Comparison of ENCODE assay signal across 13 cellular contexts in the genomic region with DNA sequence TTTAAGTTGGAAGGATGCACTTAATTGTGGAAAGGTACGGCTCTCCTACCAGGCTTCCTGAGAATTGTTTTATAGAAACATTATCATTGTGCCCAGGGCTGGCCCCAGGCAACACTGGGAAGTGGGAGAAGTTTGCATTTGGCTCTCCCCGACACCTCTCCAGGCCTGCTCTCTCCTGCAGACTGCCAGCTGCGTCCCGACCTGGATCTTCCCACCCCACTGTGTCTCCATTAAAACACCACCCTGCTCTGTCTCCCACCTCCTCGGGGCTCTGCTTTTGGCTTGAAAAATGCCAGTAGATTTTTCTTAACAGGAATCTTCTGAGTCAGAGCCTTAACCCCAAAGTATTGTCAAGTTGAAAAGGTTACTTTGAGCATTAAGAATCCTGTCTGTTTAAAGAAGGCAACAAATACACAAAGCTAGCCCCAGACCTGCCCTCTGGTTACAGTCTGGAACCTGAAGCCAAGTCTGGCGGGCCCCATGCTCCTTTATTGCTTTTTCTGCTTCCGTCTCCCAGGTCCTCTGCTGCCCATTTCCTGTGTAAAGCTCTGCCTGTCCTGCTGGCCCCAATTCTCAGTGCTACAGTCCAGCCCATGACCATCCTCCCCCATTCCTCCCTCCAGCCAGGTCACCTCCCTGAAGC.
DNase-seq lines count a peak whose midpoint lies in the region; ATAC-seq and TF ChIP-seq lines count a peak whose summit lies in the region.
"Had no signal": no experiment of that assay in that cellular context is flagged by ENCODE, and none has a peak within 500 bp of the region (broad histone marks: within the 10 kb centered on the region; RNA-seq: fewer than 3 reads in every experiment).

No MANE protein-coding gene starts in this region.

- H2BK5ac ChIP-seq in mesenchymal stem cell (ENCODE audit: low read depth, low read length, poor library complexity, severe bottlenecking) (no peak overlapping the region), trophoblast cell (ENCODE audit: low read depth, low read length, poor library complexity) (peak overlapping the region; percentile 89)

- H3K9ac ChIP-seq in HUES6 (ENCODE audit: low read length) (peak overlapping the region; percentile 9), mesenchymal stem cell (ENCODE audit: low read length) (no peak overlapping the region), trophoblast cell (ENCODE audit: low read length) (no peak overlapping the region)

- H4K91ac ChIP-seq in mesenchymal stem cell (ENCODE audit: low read length) (peak overlapping the region; percentile 41), trophoblast cell (ENCODE audit: low read depth, low read length) (peak overlapping the region; percentile 94)

- no peaks in the 10 kb centered on the region for H3K36me3 Mint-ChIP-seq in chondrocyte (ENCODE audit: low read depth)
- no peaks in the 10 kb centered on the region for H3K36me3 Mint-ChIP-seq in activated CD8-positive, alpha-beta T cell treated with anti-CD3 and anti-CD28 coated beads, Interleukin-2, amount 10 ng/mL, durations not matched to agents 7 days and 5 days (ENCODE audit: low read depth)

- H3K79me2 ChIP-seq in trophoblast cell (ENCODE audit: control insufficient read depth, insufficient read depth, low read length, poor library complexity) = no peaks in the 10 kb centered on the region

- H3K4me2 ChIP-seq in mesenchymal stem cell (ENCODE audit: low read length, poor library complexity, severe bottlenecking) = no peak overlapping the region
- no peak overlapping the region for H3K4me2 ChIP-seq in trophoblast cell (ENCODE audit: low read length)
- H3K4me2 ChIP-seq: A549 had no signal

- no peak for ATAC-seq in activated CD8-positive, alpha-beta T cell treated with anti-CD3 and anti-CD28 coated beads, Interleukin-2, amount 10 ng/mL, durations not matched to agents 7 days and 5 days
- no peak for ATAC-seq in HG03139 (IDR thresholded peaks at IDR 0.05; ENCODE audit: unreplicated experiment)
- no peak for ATAC-seq in GM19324 (IDR thresholded peaks at IDR 0.05; ENCODE audit: low FRiP score, unreplicated experiment)

- H3K27me3 Mint-ChIP-seq in chondrocyte (ENCODE audit: low read depth) = no peaks in the 10 kb centered on the region
- no peaks in the 10 kb centered on the region for H3K27me3 Mint-ChIP-seq in activated CD8-positive, alpha-beta T cell treated with anti-CD3 and anti-CD28 coated beads, Interleukin-2, amount 10 ng/mL, durations not matched to agents 7 days and 5 days (ENCODE audit: low read depth)

- H3K27me3 ChIP-seq in HUES6 (ENCODE audit: control insufficient read depth, insufficient read depth, low read length) (no peaks in the 10 kb centered on the region), mesenchymal stem cell (ENCODE audit: control insufficient read depth in 1 of 2, insufficient read depth in 1 of 2, low read length in 2 of 2) (peaks cover 0 to 5% of the 10 kb centered on the region in 2 experiments), trophoblast cell (ENCODE audit: insufficient read depth, low read length) (no peaks in the 10 kb centered on the region)

- H2AFZ ChIP-seq in mesenchymal stem cell (ENCODE audit: low read depth, low read length) (peak overlapping the region; percentile 1), trophoblast cell (ENCODE audit: insufficient read depth, low read length, poor library complexity) (no peak overlapping the region)

- no peak overlapping the region for H4K12ac ChIP-seq in trophoblast cell (ENCODE audit: low read depth, low read length)

- H3K9me3 ChIP-seq in HUES6 (ENCODE audit: control insufficient read depth, insufficient read depth, low read depth, low read length) = no peaks in the 10 kb centered on the region
- no peaks in the 10 kb centered on the region for H3K9me3 ChIP-seq in mesenchymal stem cell (ENCODE audit: control insufficient read depth, low read length)
- no peaks in the 10 kb centered on the region for H3K9me3 ChIP-seq in trophoblast cell (ENCODE audit: insufficient read depth, low read depth, low read length)
- H3K9me3 ChIP-seq: A549 had no signal

- no peak overlapping the region for H2AK5ac ChIP-seq in mesenchymal stem cell (ENCODE audit: low read length, severe bottlenecking)
- H2AK5ac ChIP-seq in trophoblast cell (ENCODE audit: low read length) = peak overlapping the region; percentile 24

- CTCF ChIA-PET in activated CD8-positive, alpha-beta T cell treated with anti-CD3 and anti-CD28 coated beads, Interleukin-2, amount 10 ng/mL, durations not matched to agents 7 days and 5 days (lab: Charles Lee) = no interaction called here

- H3K4me3 ChIP-seq in HUES6 (ENCODE audit: low read depth, low read length) (no peak overlapping the region), mesenchymal stem cell (ENCODE audit: insufficient read depth in 1 of 2, low read depth in 1 of 2, low read length in 2 of 2) (no peak overlapping the region), trophoblast cell (ENCODE audit: low read depth, low read length) (no peak overlapping the region)
- H3K4me3 ChIP-seq: A549 had no signal

- H3K9me3 Mint-ChIP-seq in chondrocyte (ENCODE audit: low read depth) = peaks cover 7% of the 10 kb centered on the region
- no peaks in the 10 kb centered on the region for H3K9me3 Mint-ChIP-seq in activated CD8-positive, alpha-beta T cell treated with anti-CD3 and anti-CD28 coated beads, Interleukin-2, amount 10 ng/mL, durations not matched to agents 7 days and 5 days (ENCODE audit: insufficient read depth)

- H3K79me1 ChIP-seq in mesenchymal stem cell (replicated peaks; ENCODE audit: low read length, poor library complexity, severe bottlenecking) (no peaks in the 10 kb centered on the region), trophoblast cell (ENCODE audit: low read length) (peaks cover 11% of the 10 kb centered on the region)

- peak overlapping the region; percentile 57 to 88 for H2BK12ac ChIP-seq in mesenchymal stem cell (ENCODE audit: low read length in 2 of 2)
- peak overlapping the region; percentile 61 for H2BK12ac ChIP-seq in trophoblast cell (ENCODE audit: low read length)

- H3K4me3 Mint-ChIP-seq in chondrocyte (ENCODE audit: unreplicated experiment) = no peak overlapping the region
- H3K4me3 Mint-ChIP-seq in activated CD8-positive, alpha-beta T cell treated with anti-CD3 and anti-CD28 coated beads, Interleukin-2, amount 10 ng/mL, durations not matched to agents 7 days and 5 days = no peak overlapping the region

- H3K27ac ChIP-seq in HUES6 (ENCODE audit: low read depth, low read length) (no peak overlapping the region), mesenchymal stem cell (ENCODE audit: low read length, poor library complexity, severe bottlenecking) (no peak overlapping the region), trophoblast cell (ENCODE audit: low read depth, low read length) (peak overlapping the region; percentile 86)
- H3K27ac ChIP-seq: A549 had no signal

- H3K27ac Mint-ChIP-seq in chondrocyte (ENCODE audit: unreplicated experiment) = peak overlapping the region; percentile 4
- H3K27ac Mint-ChIP-seq in activated CD8-positive, alpha-beta T cell treated with anti-CD3 and anti-CD28 coated beads, Interleukin-2, amount 10 ng/mL, durations not matched to agents 7 days and 5 days = no peak overlapping the region

- H3K14ac ChIP-seq in mesenchymal stem cell (ENCODE audit: low read length in 2 of 2) (no peak overlapping the region), trophoblast cell (ENCODE audit: low read length) (peak overlapping the region; percentile 43)

- peak overlapping the region; percentile 40 for H2BK15ac ChIP-seq in mesenchymal stem cell (ENCODE audit: low read depth, poor library complexity, severe bottlenecking)

- TF ChIP-seq CTCF in chondrocyte (IDR thresholded peaks at IDR 0.05) = no peak

- 44% methylated on average over 7 of the region's 7 CpGs for WGBS in mesenchymal stem cell
- no CpG with 5 or more reads among the region's 7 CpGs for WGBS in trophoblast cell (ENCODE audit: extremely low coverage, insufficient coverage, insufficient read length)

- peaks cover 7% of the 10 kb centered on the region; the same call in 1 of the 2 replicates for H3K4me1 ChIP-seq in HUES6 (ENCODE audit: control insufficient read depth, insufficient read depth, low read length)
- no peaks in the 10 kb centered on the region for H3K4me1 ChIP-seq in mesenchymal stem cell (ENCODE audit: control insufficient read depth, insufficient read depth, low read depth, low read length)
- H3K4me1 ChIP-seq in trophoblast cell (ENCODE audit: control insufficient read depth in 1 of 2, insufficient read depth in 2 of 2, low read length in 2 of 2) = peaks cover 6 to 11% of the 10 kb centered on the region in 2 experiments
- H3K4me1 ChIP-seq: A549 had no signal

- DNase-seq in chondrocyte (ENCODE audit: low spot score) (no peak), mesenchymal stem cell (peak; percentile 38), trophoblast cell (no peak), HT-29 (ENCODE audit: low spot score) (no peak)
- DNase-seq in activated CD8-positive, alpha-beta T cell treated with anti-CD3 and anti-CD28 coated beads, Interleukin-2, amount 10 ng/mL, durations not matched to agents 7 days and 5 days = no peak
- DNase-seq: NCI-H187 treated with DMSO at 0.1 percent for 48 hours, NCI-H2171 treated with DMSO at 0.1 percent for 48 hours, NCI-H446 treated with DMSO at 0.1 percent for 48 hours, SHP77 treated with DMSO at 0.1 percent for 48 hours had no signal

- POLR2A ChIA-PET in activated CD8-positive, alpha-beta T cell treated with anti-CD3 and anti-CD28 coated beads, Interleukin-2, amount 10 ng/mL, durations not matched to agents 7 days and 5 days (lab: Charles Lee) = no interaction called here

- peak overlapping the region; percentile 50 to 71 for H3K18ac ChIP-seq in mesenchymal stem cell (ENCODE audit: low read depth in 1 of 2, low read length in 2 of 2)
- no peak overlapping the region for H3K18ac ChIP-seq in trophoblast cell (ENCODE audit: low read length)

- H3K4me1 Mint-ChIP-seq in chondrocyte (ENCODE audit: low read depth) = peaks cover 63% of the 10 kb centered on the region
- no peaks in the 10 kb centered on the region for H3K4me1 Mint-ChIP-seq in activated CD8-positive, alpha-beta T cell treated with anti-CD3 and anti-CD28 coated beads, Interleukin-2, amount 10 ng/mL, durations not matched to agents 7 days and 5 days (ENCODE audit: low read depth)

- H3K36me3 ChIP-seq in HUES6 (ENCODE audit: control insufficient read depth, insufficient read depth, low read length) (no peaks in the 10 kb centered on the region), mesenchymal stem cell (ENCODE audit: control insufficient read depth in 1 of 2, insufficient read depth in 2 of 2, low read depth in 1 of 2, low read length in 2 of 2) (no peaks in the 10 kb centered on the region), trophoblast cell (ENCODE audit: control insufficient read depth in 1 of 2, insufficient read depth in 2 of 2, low read length in 2 of 2) (no peaks in the 10 kb centered on the region)

- H3K4ac ChIP-seq in mesenchymal stem cell (ENCODE audit: low read depth in 1 of 2, low read length in 2 of 2) = peak overlapping the region in 1 of 2 experiments; percentile 26
- H3K4ac ChIP-seq in trophoblast cell (ENCODE audit: low read depth, low read length) = no peak overlapping the region

- H2BK120ac ChIP-seq in mesenchymal stem cell (ENCODE audit: low read depth, low read length) = no peak overlapping the region
- H2BK120ac ChIP-seq in trophoblast cell (ENCODE audit: insufficient read depth, low read length, poor library complexity) = peak overlapping the region; percentile 21

- H3K23ac ChIP-seq in mesenchymal stem cell (ENCODE audit: low read length in 2 of 2) (no peak overlapping the region), trophoblast cell (ENCODE audit: low read length) (no peak overlapping the region)

- H4K8ac ChIP-seq in mesenchymal stem cell (ENCODE audit: low read length) (peak overlapping the region; percentile 81), trophoblast cell (ENCODE audit: low read depth, low read length) (no peak overlapping the region)
